ENCODE assay signal across 8 cellular contexts in the genomic region with DNA sequence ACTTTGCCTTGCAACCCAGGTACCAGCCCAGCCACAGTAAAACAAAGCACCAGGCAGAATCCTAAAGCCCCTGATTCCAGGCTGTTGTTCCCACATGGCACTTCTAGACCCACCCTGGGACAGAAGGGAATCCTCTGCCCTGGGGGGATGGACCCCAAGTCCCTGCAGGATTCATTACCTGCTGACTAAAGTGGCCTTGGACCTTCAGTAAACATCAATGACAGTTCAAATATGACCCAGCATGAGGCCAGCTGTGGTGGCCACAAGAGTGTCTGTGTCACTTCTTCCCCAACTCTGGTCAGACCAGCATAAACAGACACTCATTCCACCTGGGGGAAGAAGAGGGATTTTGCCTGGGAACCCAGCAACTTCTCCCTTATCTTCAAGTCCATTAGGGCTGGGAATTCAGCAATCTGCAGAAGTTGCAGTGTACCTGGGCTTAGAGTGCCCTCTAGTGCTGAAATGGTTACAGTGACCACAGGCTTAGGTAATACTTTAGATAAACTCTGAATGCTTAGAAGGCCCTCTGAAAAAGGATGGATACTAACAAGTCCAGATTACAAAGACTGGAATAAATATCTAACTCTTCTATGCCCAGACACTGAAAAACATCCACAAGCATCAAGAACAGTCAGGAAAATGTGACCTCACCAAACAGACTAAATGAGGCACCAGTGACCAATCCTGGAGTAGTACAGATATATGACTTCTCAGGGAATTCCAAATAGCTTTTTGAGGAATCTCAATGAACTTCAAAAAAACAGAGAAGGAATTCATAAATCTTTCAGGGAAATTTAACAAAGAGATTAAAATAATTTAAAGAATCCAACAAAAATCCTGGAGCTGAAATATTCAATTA.
DNase-seq lines count a peak whose midpoint lies in the region; ATAC-seq and TF ChIP-seq lines count a peak whose summit lies in the region.

No MANE protein-coding gene starts in this region.

- no peaks in the 10 kb centered on the region for H3K27me3 ChIP-seq in naive thymus-derived CD4-positive, alpha-beta T cell (ENCODE audit: control insufficient read depth in 2 of 2, insufficient read depth in 2 of 2, low read length in 2 of 2)
- H3K27me3 ChIP-seq in tibial artery = no peaks in the 10 kb centered on the region

- ATAC-seq in HG02763 (IDR thresholded peaks at IDR 0.05; ENCODE audit: unreplicated experiment) = peak; percentile 72
- ATAC-seq in T-cell (replicated peaks in 1 of 4) = peak in 2 of 4 experiments; percentile 41 to 46
- ATAC-seq in naive thymus-derived CD4-positive, alpha-beta T cell = peak; percentile 81

- POLR2A ChIA-PET in T-cell (lab: Charles Lee) = no interaction called here
- POLR2A ChIA-PET in naive thymus-derived CD4-positive, alpha-beta T cell (lab: Charles Lee) = no interaction called here

- H3K27ac Mint-ChIP-seq in T-cell = no peak overlapping the region
- peak overlapping the region in 1 of 9 donors; percentile 51 for H3K27ac Mint-ChIP-seq in naive thymus-derived CD4-positive, alpha-beta T cell

- peaks cover 4 to 34% (median 15%) of the 10 kb centered on the region in 3 donors for H3K4me1 Mint-ChIP-seq in T-cell
- H3K4me1 Mint-ChIP-seq in naive thymus-derived CD4-positive, alpha-beta T cell = peaks cover 0 to 26% (median 14%) of the 10 kb centered on the region in 7 donors

- H3K27ac ChIP-seq in naive thymus-derived CD4-positive, alpha-beta T cell (ENCODE audit: low read depth, low read length) = no peak overlapping the region
- H3K27ac ChIP-seq in tibial artery = no peak overlapping the region

- in situ Hi-C loops in GM13977 (cut with MboI; ENCODE audit: low pct_unique_long_range_greater_than_20kb, low sequenced_read_pairs, unreplicated experiment) = loop anchor here (25.0 kb wide), 2 partner anchors 361 to 1161 kb away; no protein-coding TSS in a partner anchor

- DNase-seq in AG20443 (ENCODE audit: low spot score) (peak; percentile 43), GM13977 (ENCODE audit: low spot score) (peak; percentile 39), NCI-H1105 treated with DMSO at 0.1 percent for 48 hours (lab: John Stamatoyannopoulos, UW) (peak; percentile 36), T-cell (peak in 18 of 34 experiments; percentile 2 to 33 (median 15)), epithelial cell of esophagus (ENCODE audit: low read depth) (peak; percentile 77), tibial artery (no peak)
- peak in 7 of 9 donors; percentile 4 to 30 (median 23) for DNase-seq in naive thymus-derived CD4-positive, alpha-beta T cell

- H3K36me3 Mint-ChIP-seq in T-cell = peaks cover 46% of the 10 kb centered on the region
- peaks cover 5 to 53% (median 41%) of the 10 kb centered on the region in 5 donors for H3K36me3 Mint-ChIP-seq in naive thymus-derived CD4-positive, alpha-beta T cell

- H3K27me3 Mint-ChIP-seq in T-cell = no peaks in the 10 kb centered on the region
- H3K27me3 Mint-ChIP-seq in naive thymus-derived CD4-positive, alpha-beta T cell = no peaks in the 10 kb centered on the region

- intact Hi-C loops in naive thymus-derived CD4-positive, alpha-beta T cell (cut with micrococcal nuclease) = loop anchor here (1.0 to 10.0 kb wide), 5 partner anchors 348 to 1157 kb away; no protein-coding TSS in a partner anchor
- intact Hi-C loops in tibial artery (cut with DNase I; ENCODE audit: low total_unique reads) = no loop called here

- peaks cover 0 to 10% (median 3%) of the 10 kb centered on the region in 3 donors for H3K9me3 Mint-ChIP-seq in T-cell
- H3K9me3 Mint-ChIP-seq in naive thymus-derived CD4-positive, alpha-beta T cell = peaks cover 0 to 16% (median 5%) of the 10 kb centered on the region in 11 donors

- H3K36me3 ChIP-seq in naive thymus-derived CD4-positive, alpha-beta T cell (ENCODE audit: control insufficient read depth in 2 of 3, insufficient read depth in 3 of 3, low read length in 3 of 3) = no peaks in the 10 kb centered on the region
- peaks cover 0 to 16% (median 5%) of the 10 kb centered on the region in 3 donors for H3K36me3 ChIP-seq in tibial artery

- no peaks in the 10 kb centered on the region for H3K9me3 ChIP-seq in naive thymus-derived CD4-positive, alpha-beta T cell (ENCODE audit: control insufficient read depth in 2 of 3, low read length in 3 of 3)
- no peaks in the 10 kb centered on the region for H3K9me3 ChIP-seq in tibial artery

- TF ChIP-seq CTCF in GM13977 (IDR thresholded peaks at IDR 0.05; ENCODE audit: extremely low read depth, insufficient read depth, missing control alignments) (peak; percentile 81), epithelial cell of esophagus (IDR thresholded peaks at IDR 0.05; ENCODE audit: insufficient read depth, low read depth, low read length, missing control alignments) (peak; percentile 92), tibial artery (IDR thresholded peaks at IDR 0.05) (peak in 1 of 2 experiments; percentile 14)

- H3K4me3 ChIP-seq in epithelial cell of esophagus (ENCODE audit: low read length) (no peak overlapping the region), tibial artery (no peak overlapping the region)
- no peak overlapping the region for H3K4me3 ChIP-seq in naive thymus-derived CD4-positive, alpha-beta T cell (ENCODE audit: low read length)

- H3K4me3 Mint-ChIP-seq in T-cell = no peak overlapping the region
- H3K4me3 Mint-ChIP-seq in naive thymus-derived CD4-positive, alpha-beta T cell = no peak overlapping the region

- CTCF ChIA-PET in T-cell (lab: Charles Lee) = interaction anchor here (0.6 to 0.9 kb wide), 3 partner anchors 306 to 1900 kb away, joined by 4 read pairs; no protein-coding TSS in a partner anchor
- CTCF ChIA-PET in naive thymus-derived CD4-positive, alpha-beta T cell (lab: Charles Lee) = interaction anchor here (1.0 kb wide), 1 partner anchor 279 kb away, joined by 3 read pairs; no protein-coding TSS in a partner anchor

- no peaks in the 10 kb centered on the region for H3K4me1 ChIP-seq in naive thymus-derived CD4-positive, alpha-beta T cell (ENCODE audit: control insufficient read depth in 2 of 2, insufficient read depth in 2 of 2, low read length in 2 of 2)
- H3K4me1 ChIP-seq in tibial artery = peaks cover 0 to 5% (median 0%) of the 10 kb centered on the region in 4 donors

Comparison
In these comparisons a context has a peak if more than half of its experiments do, and no peak if none do; other contexts are left out.
1. DNase-seq: peak in AG20443 (single experiment), GM13977 (single experiment), NCI-H1105 treated with DMSO at 0.1 percent for 48 hours (single experiment), T-cell (18 of 34), epithelial cell of esophagus (single experiment) and naive thymus-derived CD4-positive, alpha-beta T cell (7 of 9); none in tibial artery (0 of 2).